Comparison of ENCODE assay signal across 15 cellular contexts in genomic region chr3:8237893-8238292, GRCh38.
"Had no signal": no experiment of that assay in that cellular context is flagged by ENCODE, and none has a peak within 500 bp of the region (broad histone marks: within the 10 kb centered on the region; RNA-seq: fewer than 3 reads in every experiment).

No MANE protein-coding gene starts in this region.

- H3K27ac ChIP-seq: prostate gland, right lobe of liver, spleen, thyroid gland had no signal

- H3K36me3 Mint-ChIP-seq: activated naive CD8-positive, alpha-beta T cell treated with anti-CD3 and anti-CD28 coated beads, Interleukin-2, amount 10 ng/mL, durations not matched to agents 7 days and 5 days had no signal

- H3K36me3 ChIP-seq: ascending aorta, prostate gland, right lobe of liver, spleen, stomach, thyroid gland had no signal

- DNase-seq: activated naive CD8-positive, alpha-beta T cell treated with anti-CD3 and anti-CD28 coated beads, Interleukin-2, amount 10 ng/mL, durations not matched to agents 7 days and 5 days; glutamatergic neuron; hypothalamus; kidney glomerular epithelial cell; nephron progenitor cell; right lobe of liver; spleen; stomach; thyroid gland had no signal

- H3K4me3 Mint-ChIP-seq: activated naive CD8-positive, alpha-beta T cell treated with anti-CD3 and anti-CD28 coated beads, Interleukin-2, amount 10 ng/mL, durations not matched to agents 7 days and 5 days; activated T-helper 1 cell treated with anti-CD3 and anti-CD28 coated beads, Interleukin-12 subunit alpha, Interleukin-12 subunit beta, Interleukin-2, Interleukin-4 antibody, amounts not matched to agents 30 ng/mL and 10 ng/mL and 1 ng/mL, durations not matched to agents 14 hours and 24 hours and 36 hours; nephron progenitor cell; T-helper 2 cell treated with Interferon-gamma antibody and Interleukin-4, amounts not matched to agents 5 μg/mL and 100 μg/mL, for 36 hours had no signal

- H3K9me3 ChIP-seq: ascending aorta, prostate gland, right lobe of liver, thyroid gland had no signal

- H3K9me3 Mint-ChIP-seq: activated naive CD8-positive, alpha-beta T cell treated with anti-CD3 and anti-CD28 coated beads, Interleukin-2, amount 10 ng/mL, durations not matched to agents 7 days and 5 days; activated T-helper 1 cell treated with anti-CD3 and anti-CD28 coated beads, Interleukin-12 subunit alpha, Interleukin-12 subunit beta, Interleukin-2, Interleukin-4 antibody, amounts not matched to agents 30 ng/mL and 10 ng/mL and 1 ng/mL, durations not matched to agents 14 hours and 24 hours and 36 hours; T-helper 2 cell treated with Interferon-gamma antibody and Interleukin-4, amounts not matched to agents 5 μg/mL and 100 μg/mL, for 36 hours had no signal

- H3K4me1 Mint-ChIP-seq: nephron progenitor cell had no signal

- H3K27me3 Mint-ChIP-seq: activated naive CD8-positive, alpha-beta T cell treated with anti-CD3 and anti-CD28 coated beads, Interleukin-2, amount 10 ng/mL, durations not matched to agents 7 days and 5 days had no signal

- H3K4me1 ChIP-seq: prostate gland, spleen, thyroid gland had no signal

- ATAC-seq: activated CD4-positive, CD25-positive, alpha-beta regulatory T cell treated with anti-CD3 and anti-CD28 coated beads, Interleukin-2, amount 50 U/mL, for 24 hours; esophagus mucosa had no signal

- H3K27ac Mint-ChIP-seq: activated naive CD8-positive, alpha-beta T cell treated with anti-CD3 and anti-CD28 coated beads, Interleukin-2, amount 10 ng/mL, durations not matched to agents 7 days and 5 days; activated T-helper 1 cell treated with anti-CD3 and anti-CD28 coated beads, Interleukin-12 subunit alpha, Interleukin-12 subunit beta, Interleukin-2, Interleukin-4 antibody, amounts not matched to agents 30 ng/mL and 10 ng/mL and 1 ng/mL, durations not matched to agents 14 hours and 24 hours and 36 hours; nephron progenitor cell; T-helper 2 cell treated with Interferon-gamma antibody and Interleukin-4, amounts not matched to agents 5 μg/mL and 100 μg/mL, for 36 hours had no signal

- H3K27me3 ChIP-seq: ascending aorta, right lobe of liver, spleen, stomach, thyroid gland had no signal

- H3K4me3 ChIP-seq: prostate gland, right lobe of liver, spleen, stomach, thyroid gland had no signal
